In genomic region chr4:100722133-100722532, GRCh38 we compare ENCODE assay signal across 20 cellular contexts.
"Had no signal": no experiment of that assay in that cellular context is flagged by ENCODE, and none has a peak within 500 bp of the region (broad histone marks: within the 10 kb centered on the region; RNA-seq: fewer than 3 reads in every experiment).

No MANE protein-coding gene starts in this region.

- H3K4me3 ChIP-seq: colonic mucosa, heart right ventricle, left lung, lower lobe of right lung, mucosa of descending colon had no signal

- DNase-seq: colonic mucosa; cortex of kidney; effector CD8-positive, alpha-beta T cell; effector memory CD8-positive, alpha-beta T cell; endodermal cell; erythroblast; foreskin keratinocyte; glutamatergic neuron; heart right ventricle; hippocampal formation; left cardiac atrium; left lung; left ventricle myocardium superior; lower lobe of right lung; mesenchymal stem cell; mucosa of descending colon; naive B cell; naive thymus-derived CD8-positive, alpha-beta T cell had no signal

- H3K9me3 ChIP-seq: colonic mucosa, lower lobe of right lung had no signal

- H3K4me1 ChIP-seq: colonic mucosa, foreskin keratinocyte, heart right ventricle, left lung, lower lobe of right lung had no signal

- H3K27ac ChIP-seq: colonic mucosa, epithelial cell of prostate, foreskin keratinocyte, heart right ventricle, left lung, lower lobe of right lung had no signal

- H3K27me3 ChIP-seq: colonic mucosa, foreskin keratinocyte, heart right ventricle, left lung had no signal

- H3K36me3 ChIP-seq: colonic mucosa, heart right ventricle, left lung, lower lobe of right lung had no signal

- ATAC-seq: effector memory CD8-positive, alpha-beta T cell; esophagus mucosa; foreskin keratinocyte; left cardiac atrium; left lung; left ventricle myocardium superior; lower lobe of right lung; mucosa of descending colon; naive thymus-derived CD8-positive, alpha-beta T cell had no signal
